Comparison of ENCODE assay signal across 19 cellular contexts in genomic region chr20:46034039-46034438, GRCh38. TPM values are rescaled to one million over a fixed set of nuclear protein-coding genes. Genes with fewer than 3 reads are reported as not detected.
A peak's percentile ranks its signal among the peaks of the same experiment; 100 is the strongest.
DNase-seq lines count a peak whose midpoint lies in the region; ATAC-seq and TF ChIP-seq lines count a peak whose summit lies in the region.
"Had no signal": no experiment of that assay in that cellular context is flagged by ENCODE, and none has a peak within 500 bp of the region (broad histone marks: within the 10 kb centered on the region; RNA-seq: fewer than 3 reads in every experiment).

No MANE protein-coding gene starts in this region.

- H3K4me3 ChIP-seq in BE2C (ENCODE audit: low read depth, low read length) = no peak overlapping the region
- H3K4me3 ChIP-seq: A549, BLaER1, HAP-1, K562 had no signal

- no peaks in the 10 kb centered on the region for H3K36me3 ChIP-seq in BE2C
- H3K36me3 ChIP-seq: BLaER1, HAP-1 had no signal

- H3K4me1 ChIP-seq in BE2C = peaks cover 9% of the 10 kb centered on the region
- H3K4me1 ChIP-seq: A549, HAP-1 had no signal

- DNase-seq in EL = peak; percentile 37
- DNase-seq in HCEC 1CT = peak; percentile 55
- peak; percentile 47 for DNase-seq in M059J (ENCODE audit: low read depth)
- no peak for DNase-seq in BE2C
- no peak for DNase-seq in GM13976 (ENCODE audit: low spot score)
- DNase-seq in DMS153 treated with DMSO at 0.1 percent for 48 hours (lab: John Stamatoyannopoulos, UW; ENCODE audit: unreplicated experiment) = no peak
- DNase-seq: AML-193; CD4-positive, alpha-beta memory T cell; DMS53; DND-41; GF-D8; HFFc6; IMR-90 had no signal

- H3K9me3 ChIP-seq in BE2C = no peaks in the 10 kb centered on the region
- H3K9me3 ChIP-seq: A549, BLaER1, HAP-1 had no signal

- TF ChIP-seq CTCF in BE2C (IDR thresholded peaks at IDR 0.05; ENCODE audit: low read depth, low read length) (no peak), GM13976 (IDR thresholded peaks at IDR 0.05; ENCODE audit: borderline replicate concordance, control extremely low read depth, extremely low read depth, insufficient read depth, missing control alignments) (no peak)

- in situ Hi-C loops in GM13976 (cut with MboI; ENCODE audit: low sequenced_read_pairs, unreplicated experiment) = no loop called here

- ATAC-seq in GM21528 (IDR thresholded peaks at IDR 0.05; ENCODE audit: low FRiP score, unreplicated experiment) = no peak
- ATAC-seq: A549, K562 had no signal

- H3K27me3 ChIP-seq in BE2C = peaks cover 35% of the 10 kb centered on the region

RNA-seq across cellular contexts. Expression of gene SLC12A5, which starts 5.0 kb away (rescaled TPM):
- total RNA-seq in M059J (2014; rRNA removed; shearing (Covaris generic)) = 0.37 and 1.8 TPM in 2 replicates
- 9.0 TPM for polyA plus RNA-seq in BE2C (2012; ENCODE audit: insufficient read depth, insufficient read length, low read depth)
- total RNA-seq: CD4-positive, alpha-beta memory T cell; IMR-90 had no signal
- polyA plus RNA-seq: CD14-positive monocyte; CD4-positive, alpha-beta memory T cell had no signal

RNA-seq across cellular contexts. Expression of gene MMP9, which starts 25.3 kb away (rescaled TPM):
- total RNA-seq in M059J (2014; rRNA removed; shearing (Covaris generic)) = 1.5 and 2.3 TPM in 2 replicates
- not detected for polyA plus RNA-seq in BE2C (2012; ENCODE audit: insufficient read depth, insufficient read length, low read depth)
- total RNA-seq: HFFc6, K562 had no signal
- polyA plus RNA-seq: CD4-positive, alpha-beta memory T cell had no signal

RNA-seq across cellular contexts. Expression of gene NCOA5, which starts 55.7 kb away (rescaled TPM):
- total RNA-seq in M059J (2014; rRNA removed; shearing (Covaris generic)) = 20.0 and 24.0 TPM in 2 replicates
- 37.4 TPM for polyA plus RNA-seq in BE2C (2012; ENCODE audit: insufficient read depth, insufficient read length, low read depth)

Comparison
In these comparisons a context has a peak if more than half of its experiments do, and no peak if none do; other contexts are left out.
1. DNase-seq: peak in EL (single experiment), HCEC 1CT (single experiment) and M059J (single experiment); none in BE2C (single experiment), GM13976 (single experiment) and DMS153 treated with DMSO at 0.1 percent for 48 hours (single experiment).